ENCODE assay signal across 1 cellular context in genomic region chrX:81259008-81259713, GRCh38.
TF ChIP-seq lines count a peak whose summit lies in the region.

No MANE protein-coding gene starts in this region.

TF ChIP-seq in H1, 55 proteins besides CTCF, POLR2A, EP300 and RAD21:
- TF ChIP-seq EZH2 (IDR thresholded peaks at IDR 0.05; ENCODE audit: low read depth, low read length, severe bottlenecking): no peak
- TF ChIP-seq E2F6 (IDR thresholded peaks at IDR 0.05): no peak
- no peak for TF ChIP-seq GABPA (IDR thresholded peaks at IDR 0.05; ENCODE audit: borderline replicate concordance, insufficient read depth, low read length)
- TF ChIP-seq MAX (IDR thresholded peaks at IDR 0.05): no peak
- no peak for TF ChIP-seq YY1 (IDR thresholded peaks at IDR 0.05; ENCODE audit: low read depth, low read length)
- no peak for TF ChIP-seq KDM1A (IDR thresholded peaks at IDR 0.05; ENCODE audit: borderline replicate concordance, low read length)
- no peak for TF ChIP-seq SP2 (IDR thresholded peaks at IDR 0.05; ENCODE audit: low read length)
- no peak for TF ChIP-seq CREB1 (IDR thresholded peaks at IDR 0.05)
- TF ChIP-seq BRCA1 (IDR thresholded peaks at IDR 0.05; ENCODE audit: low read depth, low read length): no peak
